In genomic region chr20:10591956-10592521, GRCh38 we compare ENCODE assay signal across 13 cellular contexts.
DNase-seq lines count a peak whose midpoint lies in the region; ATAC-seq, FAIRE-seq and TF ChIP-seq lines count a peak whose summit lies in the region.
"Had no signal": no experiment of that assay in that cellular context is flagged by ENCODE, and none has a peak within 500 bp of the region (broad histone marks: within the 10 kb centered on the region; RNA-seq: fewer than 3 reads in every experiment).

No MANE protein-coding gene starts in this region.

- H3K79me1 ChIP-seq in IMR-90 (ENCODE audit: low read depth in 1 of 2, low read length in 2 of 2): peaks cover 0 to 8% of the 10 kb centered on the region in 2 experiments; a peak in 1 of 4 replicates

- peak overlapping the region; percentile 92 for H4K5ac ChIP-seq in IMR-90 (ENCODE audit: low read depth, low read length)

- H3K23ac ChIP-seq in IMR-90 (ENCODE audit: low read depth, low read length): peak overlapping the region; percentile 66; the same call in 1 of the 2 replicates

- no peak overlapping the region for H2AK9ac ChIP-seq in IMR-90 (replicated peaks; ENCODE audit: low read depth, low read length, poor library complexity)

- H2BK5ac ChIP-seq in IMR-90 (ENCODE audit: low read depth, low read length, poor library complexity, severe bottlenecking): peak overlapping the region; percentile 92

- H2AFZ ChIP-seq in IMR-90 (replicated peaks; ENCODE audit: low read length, poor library complexity): no peak overlapping the region

- peak overlapping the region; percentile 92 for H2BK120ac ChIP-seq in IMR-90 (ENCODE audit: low read depth, low read length)

- no TSS peak for BruUV-seq in IMR-90 (replicated peaks; lab: Mats Ljungman, UMichigan)

- no peaks in the 10 kb centered on the region for H3K9me3 Mint-ChIP-seq in immature natural killer cell
- H3K9me3 Mint-ChIP-seq in activated CD4-positive, alpha-beta T cell treated with anti-CD3 and anti-CD28 coated beads for 36 hours (ENCODE audit: low read depth): no peaks in the 10 kb centered on the region
- H3K9me3 Mint-ChIP-seq: activated B cell treated with CpG ODN at 0.5 μM for 24 hours; CD4-positive, alpha-beta T cell; natural killer cell treated with Interleukin-12 subunit alpha and Interleukin-12 subunit beta and Interleukin-15 and Interleukin-18, amount 100 ng/mL, for 72 hours had no signal

- peak overlapping the region; percentile 81 for H3K14ac ChIP-seq in IMR-90 (replicated peaks; ENCODE audit: low read depth, low read length)

- H4K8ac ChIP-seq in IMR-90 (ENCODE audit: low read depth in 2 of 2, low read length in 2 of 2): peak overlapping the region; percentile 55 to 89; a peak in 3 of 4 replicates

- H3K27ac Mint-ChIP-seq in immature natural killer cell: no peak overlapping the region
- H3K27ac Mint-ChIP-seq in activated CD4-positive, alpha-beta T cell treated with anti-CD3 and anti-CD28 coated beads for 36 hours: no peak overlapping the region
- H3K27ac Mint-ChIP-seq: activated B cell treated with CpG ODN at 0.5 μM for 24 hours; CD4-positive, alpha-beta T cell had no signal

- peak overlapping the region; percentile 79 for H3K27ac ChIP-seq in IMR-90 (ENCODE audit: insufficient read depth, low read length)
- H3K27ac ChIP-seq in coronary artery: peak overlapping the region; percentile 80 to 91
- peak overlapping the region; percentile 32 for H3K27ac ChIP-seq in subcutaneous abdominal adipose tissue (ENCODE audit: low read depth, low read length)

- peak overlapping the region; percentile 78; the same call in 1 of the 2 replicates for H3K56ac ChIP-seq in IMR-90 (ENCODE audit: extremely low read depth, insufficient read depth, low read length)

- TF ChIP-seq RAD21 in IMR-90 (IDR thresholded peaks at IDR 0.05; ENCODE audit: low read length): no peak

- FAIRE-seq in islet of Langerhans (lab: Jason Lieb, UNC): peak; percentile 89

- H3K9me3 ChIP-seq in IMR-90 (ENCODE audit: control insufficient read depth, insufficient read depth, low read length) (no peaks in the 10 kb centered on the region), subcutaneous abdominal adipose tissue (ENCODE audit: control insufficient read depth in 5 of 5, low read length in 5 of 5) (no peaks in the 10 kb centered on the region)

- H3K4ac ChIP-seq in IMR-90 (ENCODE audit: low read depth, low read length): peak overlapping the region; percentile 86

- H3K9ac ChIP-seq in IMR-90 (ENCODE audit: low read depth, low read length) (no peak overlapping the region), subcutaneous abdominal adipose tissue (ENCODE audit: low read length in 5 of 5) (no peak overlapping the region)

- H2BK15ac ChIP-seq in IMR-90 (ENCODE audit: low read depth, low read length): peak overlapping the region; percentile 98; the same call in 1 of the 3 replicates

- intact Hi-C loops in IMR-90 (cut with micrococcal nuclease): no loop called here
- intact Hi-C loops in activated CD4-positive, alpha-beta T cell treated with anti-CD3 and anti-CD28 coated beads for 36 hours (cut with DNase I, micrococcal nuclease): no loop called here

- peak overlapping the region; percentile 97 for H2BK20ac ChIP-seq in IMR-90 (ENCODE audit: low read depth, low read length)

- dilution Hi-C loops in IMR-90 (cut with HindIII; ENCODE audit: low sequenced_read_pairs, unreplicated experiment): no loop called here

- H3K9me1 ChIP-seq in IMR-90 (ENCODE audit: insufficient read depth, low read length): peaks cover 7% of the 10 kb centered on the region; the same call in 1 of the 2 replicates

- TF ChIP-seq CTCF in IMR-90 (conservative IDR thresholded peaks at IDR 0.05; ENCODE audit: low read depth, low read length) (no peak), coronary artery (IDR thresholded peaks at IDR 0.05) (no peak)

- no peak overlapping the region for H3K4me3 Mint-ChIP-seq in immature natural killer cell
- H3K4me3 Mint-ChIP-seq in activated CD4-positive, alpha-beta T cell treated with anti-CD3 and anti-CD28 coated beads for 36 hours: no peak overlapping the region
- H3K4me3 Mint-ChIP-seq: activated B cell treated with CpG ODN at 0.5 μM for 24 hours; CD4-positive, alpha-beta T cell; natural killer cell treated with Interleukin-12 subunit alpha and Interleukin-12 subunit beta and Interleukin-15 and Interleukin-18, amount 100 ng/mL, for 72 hours had no signal

- peaks cover 0 to 3% (median 0%) of the 10 kb centered on the region in 3 donors for H3K36me3 Mint-ChIP-seq in immature natural killer cell
- H3K36me3 Mint-ChIP-seq in activated CD4-positive, alpha-beta T cell treated with anti-CD3 and anti-CD28 coated beads for 36 hours (ENCODE audit: low read depth): peaks cover 3% of the 10 kb centered on the region

- peak overlapping the region; percentile 32; the same call in 1 of the 2 replicates for H3K4me2 ChIP-seq in IMR-90 (ENCODE audit: low read depth, low read length)

- H3K18ac ChIP-seq in IMR-90 (ENCODE audit: low read depth, low read length): peak overlapping the region; percentile 97

- in situ Hi-C loops in IMR-90 (cut with MboI; ENCODE audit: low sequenced_read_pairs): no loop called here

- TF ChIP-seq POLR2A in IMR-90 (IDR thresholded peaks at IDR 0.05; ENCODE audit: low read depth, low read length): no peak

- CTCF ChIA-PET in IMR-90 (lab: Yijun Ruan, JAX): interaction anchor here (1.2 kb wide), 1 partner anchor 79 kb away, joined by 3 read pairs; no protein-coding TSS in a partner anchor
- CTCF ChIA-PET in activated CD4-positive, alpha-beta T cell treated with anti-CD3 and anti-CD28 coated beads for 36 hours (lab: Charles Lee): no interaction called here

- H3K36me3 ChIP-seq in IMR-90 (ENCODE audit: control insufficient read depth, insufficient read depth, low read length): no peaks in the 10 kb centered on the region
- H3K36me3 ChIP-seq in subcutaneous abdominal adipose tissue (ENCODE audit: control insufficient read depth in 5 of 5, insufficient read depth in 5 of 5, low read length in 5 of 5): no peaks in the 10 kb centered on the region

- H4K91ac ChIP-seq in IMR-90 (ENCODE audit: insufficient read depth, low read depth, low read length): peak overlapping the region; percentile 51

- no peaks in the 10 kb centered on the region for H4K20me1 ChIP-seq in IMR-90 (ENCODE audit: insufficient read depth, low read length)

- ATAC-seq in IMR-90 (ENCODE audit: low read depth): no peak
- no peak for ATAC-seq in activated CD4-positive, alpha-beta T cell treated with anti-CD3 and anti-CD28 coated beads for 36 hours
- ATAC-seq in HG02884 (IDR thresholded peaks at IDR 0.05; ENCODE audit: unreplicated experiment): no peak

- H3K4me1 ChIP-seq in IMR-90 (ENCODE audit: control insufficient read depth, insufficient read depth, low read length) (peaks cover 16% of the 10 kb centered on the region), subcutaneous abdominal adipose tissue (ENCODE audit: control insufficient read depth in 5 of 5, insufficient read depth in 5 of 5, low read length in 5 of 5) (peaks cover 0 to 8% (median 5%) of the 10 kb centered on the region in 5 donors)

- H3K27me3 Mint-ChIP-seq in immature natural killer cell (ENCODE audit: low read depth in 3 of 3): peaks cover 0 to 2% (median 0%) of the 10 kb centered on the region in 3 donors
- no peaks in the 10 kb centered on the region for H3K27me3 Mint-ChIP-seq in activated CD4-positive, alpha-beta T cell treated with anti-CD3 and anti-CD28 coated beads for 36 hours
- H3K27me3 Mint-ChIP-seq: activated B cell treated with CpG ODN at 0.5 μM for 24 hours; CD4-positive, alpha-beta T cell; natural killer cell treated with Interleukin-12 subunit alpha and Interleukin-12 subunit beta and Interleukin-15 and Interleukin-18, amount 100 ng/mL, for 72 hours had no signal

- no peaks in the 10 kb centered on the region for H3K4me1 Mint-ChIP-seq in immature natural killer cell
- H3K4me1 Mint-ChIP-seq in activated CD4-positive, alpha-beta T cell treated with anti-CD3 and anti-CD28 coated beads for 36 hours: peaks cover 5% of the 10 kb centered on the region
- H3K4me1 Mint-ChIP-seq: activated B cell treated with CpG ODN at 0.5 μM for 24 hours had no signal

- H3K27me3 ChIP-seq in IMR-90 (ENCODE audit: control insufficient read depth, insufficient read depth, low read length): no peaks in the 10 kb centered on the region
- H3K27me3 ChIP-seq in subcutaneous abdominal adipose tissue (ENCODE audit: control insufficient read depth in 5 of 5, insufficient read depth in 4 of 5, low read length in 5 of 5): no peaks in the 10 kb centered on the region

- POLR2A ChIA-PET in IMR-90 (lab: Charles Lee; ENCODE audit: unreplicated experiment): interaction anchor here (0.6 kb wide), 1 partner anchor 27 kb away, joined by 3 read pairs; no protein-coding TSS in a partner anchor
- POLR2A ChIA-PET in activated CD4-positive, alpha-beta T cell treated with anti-CD3 and anti-CD28 coated beads for 36 hours (lab: Charles Lee): no interaction called here

- H3K4me3 ChIP-seq in IMR-90 (ENCODE audit: insufficient read depth, low read depth, low read length) (no peak overlapping the region), coronary artery (no peak overlapping the region), subcutaneous abdominal adipose tissue (ENCODE audit: low read depth in 1 of 5, low read length in 5 of 5) (no peak overlapping the region)

- DNase-seq in IMR-90 (peak; percentile 62), coronary artery (ENCODE audit: low spot score) (no peak), immature natural killer cell (no peak)
- no peak for DNase-seq in activated CD4-positive, alpha-beta T cell treated with anti-CD3 and anti-CD28 coated beads for 36 hours
- no peak for DNase-seq in stimulated activated CD4-positive, alpha-beta T cell treated with anti-CD3 and anti-CD28 coated beads, Interleukin-1b, Interleukin-23, amount 100 ng/mL, for 48 hours
- DNase-seq: activated B cell treated with CpG ODN at 0.5 μM for 24 hours; activated CD8-positive, alpha-beta memory T cell treated with anti-CD3 and anti-CD28 coated beads, Interleukin-2, amount 50 U/mL, for 4 hours; CD4-positive, alpha-beta T cell; cortex of kidney had no signal

- peak overlapping the region; percentile 47; the same call in 1 of the 2 replicates for H2AK5ac ChIP-seq in IMR-90 (ENCODE audit: low read depth, low read length)

- no CpG with 5 or more reads among the region's 2 CpGs for WGBS in IMR-90 (ENCODE audit: extremely low coverage in 2 of 2, insufficient read length in 1 of 2), 2 experiments

TF ChIP-seq in IMR-90, 13 proteins besides CTCF, POLR2A, EP300 and RAD21:
- TF ChIP-seq CHD1 (IDR thresholded peaks at IDR 0.05; ENCODE audit: low read depth, low read length) (no peak), RFX5 (IDR thresholded peaks at IDR 0.05; ENCODE audit: low read depth, low read length) (no peak), CEBPB (IDR thresholded peaks at IDR 0.05; ENCODE audit: low read depth, low read length) (no peak)

Comparison
In these comparisons a context has a peak if more than half of its experiments do, and no peak if none do; other contexts are left out.
1. H3K27ac ChIP-seq: peak in every context shown above with its lines; median percentile 86 in coronary artery; 79 in IMR-90; 32 in subcutaneous abdominal adipose tissue.